ENCODE assay signal across 1 cellular context in the genomic region with DNA sequence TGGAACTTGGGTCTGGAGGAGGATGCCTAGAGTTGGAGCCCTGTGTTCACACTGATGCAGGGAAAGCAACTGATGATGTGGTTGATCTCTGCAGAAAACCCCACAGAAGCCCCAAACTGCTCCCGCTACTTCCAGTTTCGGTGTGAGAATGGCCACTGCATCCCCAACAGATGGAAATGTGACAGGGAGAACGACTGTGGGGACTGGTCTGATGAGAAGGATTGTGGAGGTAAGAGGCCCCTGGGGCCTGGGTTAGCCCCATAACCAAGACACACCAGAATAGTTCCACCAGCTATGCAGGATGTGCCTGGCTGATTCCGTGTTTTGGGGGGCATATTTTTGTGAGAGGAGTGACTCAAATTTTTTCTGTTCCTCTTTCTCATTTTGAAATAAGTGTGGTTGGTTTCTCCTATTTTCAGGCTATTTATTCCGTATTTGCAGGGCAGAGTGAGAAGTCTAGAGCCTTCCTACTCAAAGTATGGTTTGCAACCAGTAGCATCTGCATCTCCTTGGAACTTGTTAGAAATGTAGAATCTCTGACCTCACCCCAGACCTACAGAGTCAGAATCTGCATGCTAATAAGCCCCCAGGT.
TF ChIP-seq lines count a peak whose summit lies in the region.

No MANE protein-coding gene starts in this region.

TF ChIP-seq in SK-N-SH treated with all-trans-retinoic acid at 6 μM for 48 hours, 23 proteins besides CTCF, POLR2A, EP300 and RAD21 (continued from another document):
- no peak for TF ChIP-seq TSHZ2 (CRISPR knock-in tag; IDR thresholded peaks at IDR 0.05)
- TF ChIP-seq ZFP3 (CRISPR knock-in tag; IDR thresholded peaks at IDR 0.05) = no peak
